Comparison of ENCODE assay signal across 1 cellular context in genomic region chr9:124126571-124127289, GRCh38.
TF ChIP-seq lines count a peak whose summit lies in the region.

No MANE protein-coding gene starts in this region.

TF ChIP-seq in K562, 482 proteins besides CTCF, POLR2A, EP300 and RAD21 (continued from another document):
- TF ChIP-seq DEAF1 (CRISPR knock-in tag; IDR thresholded peaks at IDR 0.05) (peak; percentile 87), NFIX (CRISPR knock-in tag; IDR thresholded peaks at IDR 0.05; ENCODE audit: low read depth) (no peak), ZNF280B (CRISPR knock-in tag; IDR thresholded peaks at IDR 0.05) (no peak), SRSF9 (IDR thresholded peaks at IDR 0.05; ENCODE audit: borderline replicate concordance, low read depth, low read length) (no peak), JUND (IDR thresholded peaks at IDR 0.05; ENCODE audit: borderline replicate concordance, low read depth, low read length) (0 out of 2 replicates have a peak, but pooled peaks have one; percentile 26), JUND (tag; IDR thresholded peaks at IDR 0.05; ENCODE audit: borderline replicate concordance, low read depth, low read length) (no peak; the same call in 2 of the 3 replicates), SREBF1 (IDR thresholded peaks at IDR 0.05; ENCODE audit: borderline replicate concordance, low read depth, low read length) (no peak), MLLT1 (IDR thresholded peaks at IDR 0.05) (no peak), CBX5 (IDR thresholded peaks at IDR 0.05; ENCODE audit: borderline replicate concordance, low read depth) (no peak), ZKSCAN1 (IDR thresholded peaks at IDR 0.05; ENCODE audit: low read depth, low read length) (peak; percentile 95), CREM (IDR thresholded peaks at IDR 0.05; ENCODE audit: low read depth) (0 out of 2 replicates have a peak, but pooled peaks have one; percentile 33), ELF4 (CRISPR knock-in tag; IDR thresholded peaks at IDR 0.05) (no peak), SNAPC5 (CRISPR knock-in tag; IDR thresholded peaks at IDR 0.05) (no peak), L3MBTL2 (IDR thresholded peaks at IDR 0.05) (peak; percentile 16; the same call in 1 of the 2 replicates), RBM25 (IDR thresholded peaks at IDR 0.05; ENCODE audit: low read depth, low read length, severe bottlenecking) (no peak), KDM5B (IDR thresholded peaks at IDR 0.05; ENCODE audit: insufficient replicate concordance, low read depth, low read length) (no peak)
